Comparison of ENCODE assay signal across 13 cellular contexts in genomic region chr17:65099475-65099874, GRCh38. TPM values are rescaled to one million over a fixed set of nuclear protein-coding genes. Genes with fewer than 3 reads are reported as not detected.
DNase-seq lines count a peak whose midpoint lies in the region; ATAC-seq and TF ChIP-seq lines count a peak whose summit lies in the region.
"Had no signal": no experiment of that assay in that cellular context is flagged by ENCODE, and none has a peak within 500 bp of the region (broad histone marks: within the 10 kb centered on the region; RNA-seq: fewer than 3 reads in every experiment).

No MANE protein-coding gene starts in this region.

- peak overlapping the region in 2 of 3 donors; percentile 89 to 90 for H3K27ac Mint-ChIP-seq in CD4-positive, CD25-positive, alpha-beta regulatory T cell

- H3K4me1 ChIP-seq in CD4-positive, CD25-positive, alpha-beta regulatory T cell (ENCODE audit: control insufficient read depth, insufficient read depth, low read length, poor library complexity, severe bottlenecking) = peaks cover 16% of the 10 kb centered on the region
- H3K4me1 ChIP-seq in HEK293 (ENCODE audit: control insufficient read depth, insufficient read depth, low read length) (no peaks in the 10 kb centered on the region), adipocyte (ENCODE audit: control insufficient read depth, insufficient read depth, low read length) (peaks cover 24% of the 10 kb centered on the region), osteoblast (ENCODE audit: insufficient read depth, low read length) (peaks cover 19% of the 10 kb centered on the region), mesendoderm (ENCODE audit: control insufficient read depth, low read depth, low read length) (no peaks in the 10 kb centered on the region)

- POLR2A ChIA-PET in HEK293 (lab: Yijun Ruan, JAX) = interaction anchor here (0.6 to 2.6 kb wide), 2 partner anchors 7 to 43 kb away, joined by 8 to 11 read pairs; partner anchors contain the start of gene GNA13

- no peak overlapping the region for H2BK120ac ChIP-seq in mesendoderm (ENCODE audit: low read depth, low read length)

- H3K56ac ChIP-seq in mesendoderm (ENCODE audit: low read length) = no peak overlapping the region

- H3K4me2 ChIP-seq in osteoblast (ENCODE audit: insufficient read depth, low read length) (peak overlapping the region; percentile 89), mesendoderm (ENCODE audit: low read length) (no peak overlapping the region)

- H3K9me3 Mint-ChIP-seq in CD4-positive, CD25-positive, alpha-beta regulatory T cell = no peaks in the 10 kb centered on the region
- H3K9me3 Mint-ChIP-seq: activated naive CD8-positive, alpha-beta T cell treated with anti-CD3 and anti-CD28 coated beads, Interleukin-2, amount 10 ng/mL, durations not matched to agents 7 days and 5 days; endodermal cell had no signal

- no peak for DNase-seq in CD4-positive, CD25-positive, alpha-beta regulatory T cell
- DNase-seq in adipocyte (ENCODE audit: low read depth) (no peak), osteoblast (ENCODE audit: insufficient read length, low spot score, missing footprints) (no peak), head of caudate nucleus (no peak), mesendoderm (no peak), COR-L47 (lab: John Stamatoyannopoulos, UW) (no peak)
- DNase-seq: NCI-H446 had no signal

- H2BK5ac ChIP-seq in mesendoderm (ENCODE audit: low read length) = no peak overlapping the region

- H3K27me3 ChIP-seq in CD4-positive, CD25-positive, alpha-beta regulatory T cell (ENCODE audit: control insufficient read depth, insufficient read depth, low read length) = no peaks in the 10 kb centered on the region
- no peaks in the 10 kb centered on the region for H3K27me3 ChIP-seq in adipocyte (replicated peaks; ENCODE audit: control insufficient read depth, insufficient read depth, low read length)
- H3K27me3 ChIP-seq in osteoblast (ENCODE audit: insufficient read depth, low read length) = peaks cover 6% of the 10 kb centered on the region
- H3K27me3 ChIP-seq in mesendoderm (ENCODE audit: insufficient read depth, low read length, poor library complexity) = no peaks in the 10 kb centered on the region

- H3K27ac ChIP-seq in CD4-positive, CD25-positive, alpha-beta regulatory T cell (ENCODE audit: insufficient read depth, low read length, poor library complexity, severe bottlenecking) = no peak overlapping the region
- H3K27ac ChIP-seq in HEK293 (ENCODE audit: extremely low read depth, low read depth, low read length) (no peak overlapping the region), osteoblast (ENCODE audit: low read depth, low read length) (peak overlapping the region; percentile 29), mesendoderm (ENCODE audit: low read depth, low read length) (no peak overlapping the region)
- H3K27ac ChIP-seq: SK-N-MC had no signal

- intact Hi-C loops in head of caudate nucleus (cut with DNase I) = no loop called here

- H3K4ac ChIP-seq in mesendoderm (ENCODE audit: low read depth, low read length) = no peak overlapping the region

- H2AK5ac ChIP-seq in mesendoderm (ENCODE audit: low read length) = no peak overlapping the region

- no peaks in the 10 kb centered on the region for H3K79me2 ChIP-seq in osteoblast (ENCODE audit: insufficient read depth, low read length)
- no peaks in the 10 kb centered on the region for H3K79me2 ChIP-seq in mesendoderm (ENCODE audit: control insufficient read depth, insufficient read depth, low read length)

- no peak overlapping the region for H2AFZ ChIP-seq in osteoblast (ENCODE audit: low read length)

- H3K4me1 Mint-ChIP-seq in CD4-positive, CD25-positive, alpha-beta regulatory T cell = peaks cover 10 to 30% (median 17%) of the 10 kb centered on the region in 4 donors

- no peak overlapping the region for H3K4me3 ChIP-seq in CD4-positive, CD25-positive, alpha-beta regulatory T cell (ENCODE audit: low read depth, low read length)
- H3K4me3 ChIP-seq in HEK293 (ENCODE audit: low read depth, low read length) = no peak overlapping the region
- peak overlapping the region; percentile 66 for H3K4me3 ChIP-seq in adipocyte (ENCODE audit: low read length)
- no peak overlapping the region for H3K4me3 ChIP-seq in osteoblast (ENCODE audit: insufficient read depth, low read length)
- no peak overlapping the region for H3K4me3 ChIP-seq in mesendoderm (ENCODE audit: low read length)
- H3K4me3 ChIP-seq: lung had no signal

- H3K9ac ChIP-seq in adipocyte (ENCODE audit: low read length) (peak overlapping the region; percentile 59), mesendoderm (ENCODE audit: low read length) (no peak overlapping the region)

- H3K36me3 Mint-ChIP-seq in CD4-positive, CD25-positive, alpha-beta regulatory T cell = peaks cover under 1% of the 10 kb centered on the region
- H3K36me3 Mint-ChIP-seq: activated naive CD8-positive, alpha-beta T cell treated with anti-CD3 and anti-CD28 coated beads, Interleukin-2, amount 10 ng/mL, durations not matched to agents 7 days and 5 days had no signal

- no peak overlapping the region for H3K18ac ChIP-seq in mesendoderm (ENCODE audit: low read length)

- CTCF ChIA-PET in HEK293 (lab: Yijun Ruan, JAX) = interaction anchor here (0.7 to 5.1 kb wide), 26 partner anchors 9 to 1234 kb away, joined by 3 to 36 read pairs (median 6); partner anchors contain the start of gene RGS9

- H3K9me3 ChIP-seq in CD4-positive, CD25-positive, alpha-beta regulatory T cell (ENCODE audit: control insufficient read depth in 2 of 2, low read length in 2 of 2) = no peaks in the 10 kb centered on the region
- H3K9me3 ChIP-seq in HEK293 (ENCODE audit: control insufficient read depth, insufficient read depth, low read depth, low read length) (no peaks in the 10 kb centered on the region), adipocyte (ENCODE audit: control insufficient read depth, low read length) (no peaks in the 10 kb centered on the region), osteoblast (ENCODE audit: low read depth, low read length) (no peaks in the 10 kb centered on the region)

- no peak for ATAC-seq in CD4-positive, CD25-positive, alpha-beta regulatory T cell (ENCODE audit: low read depth in 2 of 2)
- no peak for ATAC-seq in GM18867 (IDR thresholded peaks at IDR 0.05; ENCODE audit: unreplicated experiment)

- no peaks in the 10 kb centered on the region for H3K36me3 ChIP-seq in CD4-positive, CD25-positive, alpha-beta regulatory T cell (ENCODE audit: control insufficient read depth, insufficient read depth, low read length)
- peaks cover 0 to 8% of the 10 kb centered on the region in 2 experiments; a peak in 1 of 3 replicates for H3K36me3 ChIP-seq in HEK293 (ENCODE audit: control insufficient read depth in 2 of 2, insufficient read depth in 1 of 2, low read length in 2 of 2)
- H3K36me3 ChIP-seq in adipocyte (ENCODE audit: control insufficient read depth, insufficient read depth, low read length, severe bottlenecking) = no peaks in the 10 kb centered on the region
- no peaks in the 10 kb centered on the region for H3K36me3 ChIP-seq in osteoblast (ENCODE audit: insufficient read depth, low read length)
- H3K36me3 ChIP-seq in mesendoderm (ENCODE audit: control insufficient read depth, insufficient read depth, low read length) = no peaks in the 10 kb centered on the region

- H3K4me3 Mint-ChIP-seq in CD4-positive, CD25-positive, alpha-beta regulatory T cell = peak overlapping the region; percentile 54 to 90 (median 87)

- H3K27me3 Mint-ChIP-seq in CD4-positive, CD25-positive, alpha-beta regulatory T cell = peaks cover 4% of the 10 kb centered on the region

- no peak overlapping the region for H4K5ac ChIP-seq in mesendoderm (ENCODE audit: low read length)

- no peak for TF ChIP-seq CTCF in HEK293 (tag by site-specific recombination; IDR thresholded peaks at IDR 0.05)
- TF ChIP-seq CTCF in osteoblast (IDR thresholded peaks at IDR 0.05; ENCODE audit: extremely low read depth, low read depth, low read length) = no peak

- no peak overlapping the region for H4K8ac ChIP-seq in mesendoderm (ENCODE audit: low read depth, low read length)

- peaks cover 4% of the 10 kb centered on the region for H4K20me1 ChIP-seq in osteoblast (ENCODE audit: insufficient read depth, low read length)

- no peaks in the 10 kb centered on the region for H3K79me1 ChIP-seq in mesendoderm (ENCODE audit: low read length)

- H2BK15ac ChIP-seq in mesendoderm (replicated peaks; ENCODE audit: low read depth) = no peak overlapping the region

- no peak overlapping the region for H3K23ac ChIP-seq in mesendoderm (ENCODE audit: low read length)

TF ChIP-seq in HEK293, 187 proteins besides CTCF, POLR2A, EP300 and RAD21:
- peak; percentile 76; the same call in 1 of the 2 replicates for TF ChIP-seq ZNF768 (tag by site-specific recombination; IDR thresholded peaks at IDR 0.05)
- TF ChIP-seq ZNF394 (tag by site-specific recombination; IDR thresholded peaks at IDR 0.05; ENCODE audit: borderline replicate concordance) = no peak

RNA-seq across cellular contexts. Expression of gene RGS9, which starts 37.7 kb away (rescaled TPM):
- total RNA-seq in CD4-positive, CD25-positive, alpha-beta regulatory T cell = 0.81 TPM
- 1 to 10 TPM in 1 of 4 donors, under 1 TPM in 3; 0.19 to 1.7 (median 0.51) TPM for polyA plus RNA-seq in CD4-positive, CD25-positive, alpha-beta regulatory T cell
- total RNA-seq in osteoblast = 0.36 and 0.59 TPM in 2 replicates
- polyA plus RNA-seq in mesendoderm (2013, experiment 1 of 2) = 14.6 TPM
- 13.9 TPM for polyA plus RNA-seq in mesendoderm (2013, experiment 2 of 2)

RNA-seq across cellular contexts. Expression of gene GNA13, which starts 42.9 kb away (rescaled TPM):
- total RNA-seq in CD4-positive, CD25-positive, alpha-beta regulatory T cell = 127 TPM
- polyA plus RNA-seq in CD4-positive, CD25-positive, alpha-beta regulatory T cell = 10 to 100 TPM; 51.4 to 58.0 (median 53.3) TPM
- 63.1 and 63.3 TPM in 2 replicates for total RNA-seq in osteoblast
- polyA plus RNA-seq in mesendoderm (2013, experiment 1 of 2) = 38.2 TPM
- polyA plus RNA-seq in mesendoderm (2013, experiment 2 of 2) = 37.3 TPM
